30 cellular contexts compared by ENCODE assay signal in the genomic region with DNA sequence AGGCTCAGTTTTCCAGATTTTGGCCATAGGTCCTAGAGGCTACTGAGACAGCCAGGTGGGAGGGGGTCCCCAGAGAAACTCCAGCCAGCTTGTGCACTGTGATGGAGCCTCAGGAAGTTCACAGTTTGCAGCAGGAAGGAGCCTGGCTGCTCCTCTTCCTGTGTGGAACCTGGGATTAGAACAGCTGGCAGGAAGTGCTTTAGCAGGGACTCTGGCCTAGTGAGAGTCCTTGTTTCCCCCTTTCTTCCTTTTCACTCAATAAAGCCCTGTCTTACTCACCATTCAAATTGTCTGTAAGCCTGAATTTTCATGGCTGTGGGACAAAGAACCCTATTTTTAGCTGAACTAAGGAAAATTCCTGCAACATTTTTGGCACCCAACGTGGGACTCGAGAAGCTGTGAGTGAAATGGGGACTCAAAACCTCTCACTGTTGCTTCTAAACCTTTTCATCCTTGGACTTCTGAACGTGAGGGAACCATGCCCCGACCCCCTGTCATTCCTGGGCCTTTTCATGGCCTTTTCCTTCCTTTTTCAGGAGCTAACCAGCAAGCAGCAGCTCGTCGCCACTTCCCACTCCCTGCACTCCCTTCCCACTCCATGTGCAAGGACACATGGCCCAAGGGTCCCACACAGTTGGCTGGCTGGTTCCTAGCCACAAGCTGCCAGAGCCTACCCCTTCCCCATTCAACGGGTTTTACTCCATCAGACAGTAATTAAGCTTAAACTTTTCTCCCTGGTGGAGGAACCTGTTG. TPM values are rescaled to one million over a fixed set of nuclear protein-coding genes. Genes with fewer than 3 reads are reported as not detected.
"Had no signal": no experiment of that assay in that cellular context is flagged by ENCODE, and none has a peak within 500 bp of the region (broad histone marks: within the 10 kb centered on the region; RNA-seq: fewer than 3 reads in every experiment).

No MANE protein-coding gene starts in this region.

- H3K36me3 Mint-ChIP-seq: memory B cell; natural killer cell; stimulated activated memory B cell treated with anti-CD40 and anti-IgM and Interleukin-4, amounts not matched to agents 10 μg/mL and 1 μg/mL and 100 μg/mL, for 72 hours; type B pancreatic cell had no signal

- H3K27me3 Mint-ChIP-seq: memory B cell had no signal

- H3K4me3 ChIP-seq: coronary artery, dorsolateral prefrontal cortex, gastroesophageal sphincter, heart left ventricle, hepatocyte, lung, ovary, psoas muscle, sigmoid colon, skin epidermis, spleen, testis, tibial artery had no signal

- H3K27ac ChIP-seq: coronary artery, dorsolateral prefrontal cortex, epithelial cell of prostate, foreskin keratinocyte, gastroesophageal sphincter, heart left ventricle, hepatocyte, ovary, psoas muscle, sigmoid colon, skin epidermis, spleen, testis, tibial artery had no signal

- H3K36me3 ChIP-seq: gastroesophageal sphincter, heart left ventricle, ovary, sigmoid colon, spleen, tibial artery had no signal

- H3K27ac Mint-ChIP-seq: memory B cell; natural killer cell; stimulated activated memory B cell treated with anti-CD40 and anti-IgM and Interleukin-4, amounts not matched to agents 10 μg/mL and 1 μg/mL and 100 μg/mL, for 72 hours; type B pancreatic cell had no signal

- ATAC-seq: esophagus mucosa; foreskin keratinocyte; gastroesophageal sphincter; heart left ventricle; left lobe of liver; natural killer cell; psoas muscle; right cardiac atrium; stimulated activated memory B cell treated with anti-CD40 and anti-IgM and Interleukin-4, amounts not matched to agents 10 μg/mL and 1 μg/mL and 100 μg/mL, for 72 hours; stimulated activated naive CD8-positive, alpha-beta T cell treated with anti-CD3 and anti-CD28 coated beads, Interleukin-15, Interleukin-2, amounts not matched to agents 100 U/mL and 50 U/mL, for 24 hours had no signal

- H3K4me1 ChIP-seq: foreskin keratinocyte, gastroesophageal sphincter, heart left ventricle, psoas muscle, sigmoid colon, spleen, testis, tibial artery had no signal

- DNase-seq: dorsolateral prefrontal cortex; effector CD4-positive, alpha-beta T cell; foreskin keratinocyte; heart left ventricle; kidney; natural killer cell; occipital lobe; ovary; posterior cingulate gyrus; psoas muscle; right cardiac atrium; sigmoid colon; spleen; stimulated activated CD4-positive, alpha-beta T cell treated with anti-CD3 and anti-CD28 coated beads, Interleukin-4, amount 100 ng/mL, for 4 hours; stimulated activated naive CD8-positive, alpha-beta T cell treated with anti-CD3 and anti-CD28 coated beads, Interleukin-15, Interleukin-2, amounts not matched to agents 100 U/mL and 50 U/mL, for 24 hours; substantia nigra; testis; tibial artery had no signal

- H3K4me3 Mint-ChIP-seq: memory B cell; natural killer cell; stimulated activated memory B cell treated with anti-CD40 and anti-IgM and Interleukin-4, amounts not matched to agents 10 μg/mL and 1 μg/mL and 100 μg/mL, for 72 hours; type B pancreatic cell had no signal

- H3K27me3 ChIP-seq: gastroesophageal sphincter, ovary, sigmoid colon, testis, tibial artery had no signal

- H3K9me3 ChIP-seq: ovary, psoas muscle, testis had no signal

- H3K4me1 Mint-ChIP-seq: memory B cell; natural killer cell; stimulated activated memory B cell treated with anti-CD40 and anti-IgM and Interleukin-4, amounts not matched to agents 10 μg/mL and 1 μg/mL and 100 μg/mL, for 72 hours had no signal

- H3K9me3 Mint-ChIP-seq: natural killer cell, type B pancreatic cell had no signal

RNA-seq across cellular contexts. Expression of a gene that starts 32.8 kb away (rescaled TPM):
- total RNA-seq: esophagus mucosa, fibroblast of lung, foreskin keratinocyte, left lobe of liver, psoas muscle had no signal
